ENCODE assay signal across 1 cellular context in the genomic region with DNA sequence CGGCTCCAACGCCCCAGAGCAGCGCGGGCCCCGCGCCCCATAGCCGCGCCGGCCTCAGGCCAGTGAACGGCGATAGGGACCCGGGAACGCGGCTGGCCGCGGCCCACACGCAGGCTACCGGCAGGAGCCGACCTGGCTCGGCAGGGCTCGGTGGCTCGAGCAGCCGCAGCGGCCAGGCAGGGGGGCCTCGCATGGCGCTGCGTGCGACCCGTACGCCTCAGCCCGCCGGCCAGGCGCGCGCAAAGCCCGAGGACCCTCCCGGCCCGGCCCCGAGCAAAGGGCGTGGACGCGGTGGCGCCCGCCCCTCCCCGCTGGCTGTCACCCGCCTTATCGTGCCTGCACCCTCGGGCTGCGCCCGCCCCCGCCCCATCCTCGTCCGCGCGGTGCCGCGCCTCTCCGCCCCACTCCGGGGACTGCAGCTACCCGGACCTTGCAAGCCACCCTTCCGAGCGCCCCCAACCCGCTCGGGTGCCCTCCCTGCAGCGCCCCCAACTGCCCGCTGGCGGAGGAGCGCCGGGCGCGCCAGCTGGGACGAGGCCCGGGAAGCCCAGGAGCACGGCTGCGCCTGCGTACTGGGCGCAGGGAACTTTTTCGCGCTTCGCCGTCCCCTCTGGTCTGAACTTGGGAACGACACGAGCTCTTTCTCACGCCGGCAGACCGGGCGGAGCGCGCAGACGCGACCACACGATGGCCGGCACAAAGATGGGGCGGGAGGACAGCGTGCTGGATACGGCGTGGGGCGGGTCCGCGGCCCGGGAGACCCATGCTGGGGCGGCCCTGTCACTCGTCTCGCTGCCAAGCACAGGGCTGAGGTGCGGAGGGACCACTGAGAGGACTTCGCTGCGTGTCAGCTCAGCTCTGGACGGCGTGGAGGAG.
TF ChIP-seq lines count a peak whose summit lies in the region.

Gene ABCB10 (minus strand): TSS at position 248 of the 876 bp plus-strand sequence. CDS start 55 bp downstream, at position 193.

TF ChIP-seq in HepG2, 621 proteins besides CTCF, POLR2A, EP300 and RAD21 (continued from another document):
- TF ChIP-seq PAXIP1 (CRISPR knock-in tag; conservative IDR thresholded peaks at IDR 0.05) = peak; percentile 74
- peak; percentile 34; the same call in 1 of the 2 replicates for TF ChIP-seq TMF1 (CRISPR knock-in tag; IDR thresholded peaks at IDR 0.05; ENCODE audit: low read depth)
- TF ChIP-seq SOX6 (IDR thresholded peaks at IDR 0.05) = no peak
- peak; percentile 82 for TF ChIP-seq SOX6 (CRISPR knock-in tag; IDR thresholded peaks at IDR 0.05)
- TF ChIP-seq ELF4 (CRISPR knock-in tag; IDR thresholded peaks at IDR 0.05; ENCODE audit: borderline replicate concordance) = 0 out of 2 replicates have a peak, but pooled peaks have one; percentile 7
- peak in 1 of 2 experiments; percentile 85; a peak in 2 of 4 replicates for TF ChIP-seq KLF16 (CRISPR knock-in tag; IDR thresholded peaks at IDR 0.05)
- TF ChIP-seq REST (IDR thresholded peaks at IDR 0.05; ENCODE audit: borderline replicate concordance in 1 of 2, low read depth in 1 of 2, low read length in 2 of 2) = no peak; a peak in 1 of 4 replicates
TF ChIP-seq in HepG2: peak in this region for 317.
